8 cellular contexts compared by ENCODE assay signal in genomic region chr16:27273670-27274522, GRCh38. TPM values are rescaled to one million over a fixed set of nuclear protein-coding genes. Genes with fewer than 3 reads are reported as not detected.
DNase-seq lines count a peak whose midpoint lies in the region; ATAC-seq lines count a peak whose summit lies in the region.

No MANE protein-coding gene starts in this region.

- peaks cover 70% of the 10 kb centered on the region for H3K4me1 Mint-ChIP-seq in activated CD4-positive, alpha-beta T cell treated with anti-CD3 and anti-CD28 coated beads for 36 hours
- H3K4me1 Mint-ChIP-seq in T-helper 2 cell treated with Interferon-gamma antibody and Interleukin-4, amounts not matched to agents 5 μg/mL and 100 μg/mL, for 36 hours (ENCODE audit: low read depth) = peaks cover 70% of the 10 kb centered on the region
- peaks cover 42 to 60% of the 10 kb centered on the region in 2 donors for H3K4me1 Mint-ChIP-seq in stimulated activated naive B cell treated with anti-CD40 and anti-IgM and Interleukin-4, amounts not matched to agents 10 μg/mL and 1 μg/mL and 100 μg/mL, for 72 hours

- H3K4me3 Mint-ChIP-seq in activated CD4-positive, alpha-beta T cell treated with anti-CD3 and anti-CD28 coated beads for 36 hours = peak overlapping the region; percentile 35
- H3K4me3 Mint-ChIP-seq in T-helper 2 cell treated with Interferon-gamma antibody and Interleukin-4, amounts not matched to agents 5 μg/mL and 100 μg/mL, for 36 hours = peak overlapping the region; percentile 80
- peak overlapping the region; percentile 32 to 53 for H3K4me3 Mint-ChIP-seq in stimulated activated naive B cell treated with anti-CD40 and anti-IgM and Interleukin-4, amounts not matched to agents 10 μg/mL and 1 μg/mL and 100 μg/mL, for 72 hours

- H3K27ac Mint-ChIP-seq in activated CD4-positive, alpha-beta T cell treated with anti-CD3 and anti-CD28 coated beads for 36 hours = peak overlapping the region; percentile 87
- peak overlapping the region; percentile 99 for H3K27ac Mint-ChIP-seq in T-helper 2 cell treated with Interferon-gamma antibody and Interleukin-4, amounts not matched to agents 5 μg/mL and 100 μg/mL, for 36 hours
- H3K27ac Mint-ChIP-seq in stimulated activated naive B cell treated with anti-CD40 and anti-IgM and Interleukin-4, amounts not matched to agents 10 μg/mL and 1 μg/mL and 100 μg/mL, for 72 hours = peak overlapping the region; percentile 99

- intact Hi-C loops in activated CD4-positive, alpha-beta T cell treated with anti-CD3 and anti-CD28 coated beads for 36 hours (cut with DNase I, micrococcal nuclease) = loop anchor here (1.0 to 5.0 kb wide), 7 partner anchors 21 to 133 kb away; no protein-coding TSS in a partner anchor

- peaks cover 2% of the 10 kb centered on the region for H3K9me3 Mint-ChIP-seq in activated CD4-positive, alpha-beta T cell treated with anti-CD3 and anti-CD28 coated beads for 36 hours (ENCODE audit: low read depth)
- H3K9me3 Mint-ChIP-seq in T-helper 2 cell treated with Interferon-gamma antibody and Interleukin-4, amounts not matched to agents 5 μg/mL and 100 μg/mL, for 36 hours = peaks cover 7% of the 10 kb centered on the region
- H3K9me3 Mint-ChIP-seq in stimulated activated naive B cell treated with anti-CD40 and anti-IgM and Interleukin-4, amounts not matched to agents 10 μg/mL and 1 μg/mL and 100 μg/mL, for 72 hours = peaks cover 3% of the 10 kb centered on the region in 2 donors

- H3K36me3 Mint-ChIP-seq in activated CD4-positive, alpha-beta T cell treated with anti-CD3 and anti-CD28 coated beads for 36 hours (ENCODE audit: low read depth) = peaks cover 9% of the 10 kb centered on the region
- peaks cover 11% of the 10 kb centered on the region for H3K36me3 Mint-ChIP-seq in T-helper 2 cell treated with Interferon-gamma antibody and Interleukin-4, amounts not matched to agents 5 μg/mL and 100 μg/mL, for 36 hours (ENCODE audit: low read depth)
- H3K36me3 Mint-ChIP-seq in stimulated activated naive B cell treated with anti-CD40 and anti-IgM and Interleukin-4, amounts not matched to agents 10 μg/mL and 1 μg/mL and 100 μg/mL, for 72 hours = peaks cover 8 to 12% of the 10 kb centered on the region in 2 donors

- H3K27me3 Mint-ChIP-seq in activated CD4-positive, alpha-beta T cell treated with anti-CD3 and anti-CD28 coated beads for 36 hours = no peaks in the 10 kb centered on the region
- H3K27me3 Mint-ChIP-seq in T-helper 2 cell treated with Interferon-gamma antibody and Interleukin-4, amounts not matched to agents 5 μg/mL and 100 μg/mL, for 36 hours (ENCODE audit: low read depth) = no peaks in the 10 kb centered on the region
- H3K27me3 Mint-ChIP-seq in stimulated activated naive B cell treated with anti-CD40 and anti-IgM and Interleukin-4, amounts not matched to agents 10 μg/mL and 1 μg/mL and 100 μg/mL, for 72 hours = no peaks in the 10 kb centered on the region

- POLR2A ChIA-PET in activated CD4-positive, alpha-beta T cell treated with anti-CD3 and anti-CD28 coated beads for 36 hours (lab: Charles Lee) = interaction anchor here (0.6 to 2.2 kb wide), 16 partner anchors 9 to 163 kb away, joined by 3 to 15 read pairs (median 5); no protein-coding TSS in a partner anchor

- CTCF ChIA-PET in activated CD4-positive, alpha-beta T cell treated with anti-CD3 and anti-CD28 coated beads for 36 hours (lab: Charles Lee) = interaction anchor here (0.6 to 3.7 kb wide), 16 partner anchors 8 to 137 kb away, joined by 3 to 21 read pairs (median 4); no protein-coding TSS in a partner anchor

- ATAC-seq in activated CD4-positive, alpha-beta T cell treated with anti-CD3 and anti-CD28 coated beads for 36 hours = peak; percentile 89
- peak; percentile 86 to 87 for ATAC-seq in stimulated activated naive B cell treated with anti-CD40 and anti-IgM and Interleukin-4, amounts not matched to agents 10 μg/mL and 1 μg/mL and 100 μg/mL, for 72 hours (replicated peaks)

- peaks cover 7% of the 10 kb centered on the region for H3K4me1 ChIP-seq in effector memory CD4-positive, alpha-beta T cell (ENCODE audit: control insufficient read depth, insufficient read depth, low read length, poor library complexity, severe bottlenecking)

- DNase-seq in activated CD4-positive, alpha-beta T cell treated with anti-CD3 and anti-CD28 coated beads for 36 hours = peak; percentile 69
- DNase-seq in activated CD4-positive, alpha-beta T cell treated with anti-CD3 and anti-CD28 coated beads, Interleukin-2, amount 50 U/mL, for 1 hour = no peak
- DNase-seq in T-helper 2 cell treated with Interferon-gamma antibody and Interleukin-4, amounts not matched to agents 5 μg/mL and 100 μg/mL, for 36 hours (ENCODE audit: low spot score) = peak; percentile 80
- no peak for DNase-seq in effector memory CD4-positive, alpha-beta T cell
- peak; percentile 69 for DNase-seq in stimulated activated naive B cell treated with anti-CD40 and anti-IgM and Interleukin-4, amounts not matched to agents 10 μg/mL and 1 μg/mL and 100 μg/mL, for 72 hours
- DNase-seq in NCI-H774 (lab: John Stamatoyannopoulos, UW) = no peak
- no peak for DNase-seq in stimulated activated naive CD4-positive, alpha-beta T cell treated with Interleukin-2 at 50 U/mL for 16 hours (lab: John Stamatoyannopoulos, UW)
- no peak for DNase-seq in putamen (ENCODE audit: low spot score)

- no peaks in the 10 kb centered on the region for H3K36me3 ChIP-seq in effector memory CD4-positive, alpha-beta T cell (ENCODE audit: control insufficient read depth, insufficient read depth, low read length)

- H3K9me3 ChIP-seq in effector memory CD4-positive, alpha-beta T cell (ENCODE audit: control insufficient read depth, low read length) = no peaks in the 10 kb centered on the region

- H3K4me3 ChIP-seq in effector memory CD4-positive, alpha-beta T cell (ENCODE audit: insufficient read depth, low read depth, low read length, poor library complexity, severe bottlenecking) = no peak overlapping the region

- peak overlapping the region; percentile 5 for H3K27ac ChIP-seq in effector memory CD4-positive, alpha-beta T cell (ENCODE audit: insufficient read depth, low read length, poor library complexity, severe bottlenecking)

- H3K27me3 ChIP-seq in effector memory CD4-positive, alpha-beta T cell (replicated peaks; ENCODE audit: control insufficient read depth, insufficient read depth, low read length, poor library complexity, severe bottlenecking) = no peaks in the 10 kb centered on the region

RNA-seq across cellular contexts. Expression of gene NSMCE1, which starts 5.3 kb away (rescaled TPM):
- total RNA-seq in activated CD4-positive, alpha-beta T cell treated with anti-CD3 and anti-CD28 coated beads for 36 hours = 100 to 1,000 TPM; 110 to 127 TPM

RNA-seq across cellular contexts. Expression of gene IL4R, which starts 39.9 kb away (rescaled TPM):
- 100 to 1,000 TPM; 185 to 229 TPM for total RNA-seq in activated CD4-positive, alpha-beta T cell treated with anti-CD3 and anti-CD28 coated beads for 36 hours

Comparison
In these comparisons a context has a peak if more than half of its experiments do, and no peak if none do; other contexts are left out.
1. DNase-seq: peak in activated CD4-positive, alpha-beta T cell treated with anti-CD3 and anti-CD28 coated beads for 36 hours (single experiment), T-helper 2 cell treated with Interferon-gamma antibody and Interleukin-4, amounts not matched to agents 5 μg/mL and 100 μg/mL, for 36 hours (single experiment) and stimulated activated naive B cell treated with anti-CD40 and anti-IgM and Interleukin-4, amounts not matched to agents 10 μg/mL and 1 μg/mL and 100 μg/mL, for 72 hours (single experiment); none in activated CD4-positive, alpha-beta T cell treated with anti-CD3 and anti-CD28 coated beads, Interleukin-2, amount 50 U/mL, for 1 hour (single experiment), effector memory CD4-positive, alpha-beta T cell (0 of 3), NCI-H774 (single experiment), stimulated activated naive CD4-positive, alpha-beta T cell treated with Interleukin-2 at 50 U/mL for 16 hours (single experiment) and putamen (single experiment).
2. Peak in every context shown above with its lines, with median percentiles within 50 percentile points of each other: H3K27ac Mint-ChIP-seq and H3K4me3 Mint-ChIP-seq.